ENCODE assay signal across 8 cellular contexts in genomic region chr13:112443191-112444000, GRCh38.
DNase-seq lines count a peak whose midpoint lies in the region; ATAC-seq and TF ChIP-seq lines count a peak whose summit lies in the region.

No MANE protein-coding gene starts in this region.

- H3K36me3 Mint-ChIP-seq in chondrocyte (ENCODE audit: low read depth) (peaks cover 3% of the 10 kb centered on the region), nephron progenitor cell (ENCODE audit: low read depth) (no peaks in the 10 kb centered on the region)

- H3K9me3 Mint-ChIP-seq in chondrocyte (ENCODE audit: low read depth) = peaks cover 4% of the 10 kb centered on the region
- H3K9me3 Mint-ChIP-seq in nephron progenitor cell = peaks cover 12% of the 10 kb centered on the region

- no peaks in the 10 kb centered on the region for H3K4me1 Mint-ChIP-seq in chondrocyte (ENCODE audit: low read depth)
- H3K4me1 Mint-ChIP-seq in nephron progenitor cell = peaks cover 6% of the 10 kb centered on the region

- DNase-seq in DMS153 treated with DMSO at 0.1 percent for 48 hours (lab: John Stamatoyannopoulos, UW; ENCODE audit: unreplicated experiment) (peak; percentile 43), DMS153 (lab: John Stamatoyannopoulos, UW) (no peak), chondrocyte (ENCODE audit: low spot score) (peak; percentile 59), nephron progenitor cell (peak; percentile 66), NCI-H1436 (lab: John Stamatoyannopoulos, UW) (no peak)

- H3K27me3 Mint-ChIP-seq in chondrocyte (ENCODE audit: low read depth) (peaks cover 38% of the 10 kb centered on the region), nephron progenitor cell (ENCODE audit: low read depth, poor library complexity) (peaks cover 63% of the 10 kb centered on the region)

- TF ChIP-seq RAD21 in Ishikawa (IDR thresholded peaks at IDR 0.05; ENCODE audit: low read depth) = peak; percentile 24; the same call in 1 of the 2 replicates

- H3K4me3 Mint-ChIP-seq in chondrocyte (ENCODE audit: unreplicated experiment) (no peak overlapping the region), nephron progenitor cell (no peak overlapping the region)

- no peak for TF ChIP-seq CTCF in chondrocyte (IDR thresholded peaks at IDR 0.05)
- TF ChIP-seq CTCF in nephron progenitor cell (IDR thresholded peaks at IDR 0.05) = no peak

- TF ChIP-seq EP300 in Ishikawa (IDR thresholded peaks at IDR 0.05; ENCODE audit: borderline replicate concordance) = no peak

- ATAC-seq in GM21515 (IDR thresholded peaks at IDR 0.05; ENCODE audit: unreplicated experiment) (no peak), GM21447 (IDR thresholded peaks at IDR 0.05; ENCODE audit: unreplicated experiment) (no peak)

- H3K27ac Mint-ChIP-seq in chondrocyte (ENCODE audit: unreplicated experiment) (no peak overlapping the region), nephron progenitor cell (no peak overlapping the region)

TF ChIP-seq in Ishikawa, 13 proteins besides CTCF, POLR2A, EP300 and RAD21:
- no peak for TF ChIP-seq TCF12 (IDR thresholded peaks at IDR 0.05; ENCODE audit: low read depth)
- TF ChIP-seq CEBPB (IDR thresholded peaks at IDR 0.05) = no peak
- no peak for TF ChIP-seq YY1 (IDR thresholded peaks at IDR 0.05; ENCODE audit: low read depth)
- TF ChIP-seq MAX (IDR thresholded peaks at IDR 0.05) = no peak
- TF ChIP-seq FOXM1 (IDR thresholded peaks at IDR 0.05; ENCODE audit: borderline replicate concordance, low read depth) = no peak
- TF ChIP-seq EGR1 (IDR thresholded peaks at IDR 0.05) = no peak
- no peak for TF ChIP-seq NFIC (IDR thresholded peaks at IDR 0.05)
- no peak for TF ChIP-seq REST (IDR thresholded peaks at IDR 0.05; ENCODE audit: low read depth)
TF ChIP-seq in Ishikawa: peak in this region for 0.

Comparison
In these comparisons a context has a peak if more than half of its experiments do, and no peak if none do; other contexts are left out.
1. DNase-seq: peak in DMS153 treated with DMSO at 0.1 percent for 48 hours (single experiment), chondrocyte (single experiment) and nephron progenitor cell (single experiment); none in DMS153 (single experiment) and NCI-H1436 (single experiment).